ENCODE assay signal across 1 cellular context in the genomic region with DNA sequence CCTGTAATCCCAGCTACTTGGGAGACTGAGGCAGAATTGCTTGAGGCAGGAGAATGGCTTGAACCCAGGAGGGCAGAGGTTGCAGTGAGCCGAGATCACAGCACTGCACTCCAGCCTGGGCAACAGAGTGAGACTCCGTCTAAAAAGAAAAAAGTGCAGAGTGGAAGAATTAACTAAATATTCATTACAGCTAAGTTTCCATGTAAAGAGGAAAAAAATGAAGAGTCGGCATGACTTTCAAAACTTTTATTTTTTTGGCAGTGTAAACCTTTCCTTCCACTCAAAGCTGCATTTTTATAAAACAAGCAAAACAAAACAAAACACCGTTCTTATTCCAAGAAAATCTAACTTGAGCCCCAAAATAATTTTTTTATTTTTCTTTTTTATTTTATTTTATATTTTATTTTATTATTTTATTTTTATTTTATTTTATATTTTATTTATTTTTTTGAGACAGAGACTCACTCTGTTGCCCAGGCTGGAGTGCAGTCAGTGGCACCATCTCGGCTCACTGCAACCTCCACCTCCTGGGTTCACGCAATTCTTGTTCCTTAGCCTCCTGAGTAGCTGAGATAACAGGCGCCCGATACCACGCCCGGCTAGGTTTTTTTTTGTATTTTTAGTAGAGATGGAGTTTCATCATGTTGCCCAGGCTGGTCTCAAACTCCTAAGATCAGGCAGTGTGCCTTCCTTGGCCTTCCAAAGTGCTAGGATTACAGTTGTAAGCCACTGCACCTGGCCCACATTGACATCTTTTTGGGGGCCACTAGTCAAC.
TF ChIP-seq lines count a peak whose summit lies in the region.

No MANE protein-coding gene starts in this region.

TF ChIP-seq in K562, 482 proteins besides CTCF, POLR2A, EP300 and RAD21 (continued from another document):
- TF ChIP-seq, protein P1, sequence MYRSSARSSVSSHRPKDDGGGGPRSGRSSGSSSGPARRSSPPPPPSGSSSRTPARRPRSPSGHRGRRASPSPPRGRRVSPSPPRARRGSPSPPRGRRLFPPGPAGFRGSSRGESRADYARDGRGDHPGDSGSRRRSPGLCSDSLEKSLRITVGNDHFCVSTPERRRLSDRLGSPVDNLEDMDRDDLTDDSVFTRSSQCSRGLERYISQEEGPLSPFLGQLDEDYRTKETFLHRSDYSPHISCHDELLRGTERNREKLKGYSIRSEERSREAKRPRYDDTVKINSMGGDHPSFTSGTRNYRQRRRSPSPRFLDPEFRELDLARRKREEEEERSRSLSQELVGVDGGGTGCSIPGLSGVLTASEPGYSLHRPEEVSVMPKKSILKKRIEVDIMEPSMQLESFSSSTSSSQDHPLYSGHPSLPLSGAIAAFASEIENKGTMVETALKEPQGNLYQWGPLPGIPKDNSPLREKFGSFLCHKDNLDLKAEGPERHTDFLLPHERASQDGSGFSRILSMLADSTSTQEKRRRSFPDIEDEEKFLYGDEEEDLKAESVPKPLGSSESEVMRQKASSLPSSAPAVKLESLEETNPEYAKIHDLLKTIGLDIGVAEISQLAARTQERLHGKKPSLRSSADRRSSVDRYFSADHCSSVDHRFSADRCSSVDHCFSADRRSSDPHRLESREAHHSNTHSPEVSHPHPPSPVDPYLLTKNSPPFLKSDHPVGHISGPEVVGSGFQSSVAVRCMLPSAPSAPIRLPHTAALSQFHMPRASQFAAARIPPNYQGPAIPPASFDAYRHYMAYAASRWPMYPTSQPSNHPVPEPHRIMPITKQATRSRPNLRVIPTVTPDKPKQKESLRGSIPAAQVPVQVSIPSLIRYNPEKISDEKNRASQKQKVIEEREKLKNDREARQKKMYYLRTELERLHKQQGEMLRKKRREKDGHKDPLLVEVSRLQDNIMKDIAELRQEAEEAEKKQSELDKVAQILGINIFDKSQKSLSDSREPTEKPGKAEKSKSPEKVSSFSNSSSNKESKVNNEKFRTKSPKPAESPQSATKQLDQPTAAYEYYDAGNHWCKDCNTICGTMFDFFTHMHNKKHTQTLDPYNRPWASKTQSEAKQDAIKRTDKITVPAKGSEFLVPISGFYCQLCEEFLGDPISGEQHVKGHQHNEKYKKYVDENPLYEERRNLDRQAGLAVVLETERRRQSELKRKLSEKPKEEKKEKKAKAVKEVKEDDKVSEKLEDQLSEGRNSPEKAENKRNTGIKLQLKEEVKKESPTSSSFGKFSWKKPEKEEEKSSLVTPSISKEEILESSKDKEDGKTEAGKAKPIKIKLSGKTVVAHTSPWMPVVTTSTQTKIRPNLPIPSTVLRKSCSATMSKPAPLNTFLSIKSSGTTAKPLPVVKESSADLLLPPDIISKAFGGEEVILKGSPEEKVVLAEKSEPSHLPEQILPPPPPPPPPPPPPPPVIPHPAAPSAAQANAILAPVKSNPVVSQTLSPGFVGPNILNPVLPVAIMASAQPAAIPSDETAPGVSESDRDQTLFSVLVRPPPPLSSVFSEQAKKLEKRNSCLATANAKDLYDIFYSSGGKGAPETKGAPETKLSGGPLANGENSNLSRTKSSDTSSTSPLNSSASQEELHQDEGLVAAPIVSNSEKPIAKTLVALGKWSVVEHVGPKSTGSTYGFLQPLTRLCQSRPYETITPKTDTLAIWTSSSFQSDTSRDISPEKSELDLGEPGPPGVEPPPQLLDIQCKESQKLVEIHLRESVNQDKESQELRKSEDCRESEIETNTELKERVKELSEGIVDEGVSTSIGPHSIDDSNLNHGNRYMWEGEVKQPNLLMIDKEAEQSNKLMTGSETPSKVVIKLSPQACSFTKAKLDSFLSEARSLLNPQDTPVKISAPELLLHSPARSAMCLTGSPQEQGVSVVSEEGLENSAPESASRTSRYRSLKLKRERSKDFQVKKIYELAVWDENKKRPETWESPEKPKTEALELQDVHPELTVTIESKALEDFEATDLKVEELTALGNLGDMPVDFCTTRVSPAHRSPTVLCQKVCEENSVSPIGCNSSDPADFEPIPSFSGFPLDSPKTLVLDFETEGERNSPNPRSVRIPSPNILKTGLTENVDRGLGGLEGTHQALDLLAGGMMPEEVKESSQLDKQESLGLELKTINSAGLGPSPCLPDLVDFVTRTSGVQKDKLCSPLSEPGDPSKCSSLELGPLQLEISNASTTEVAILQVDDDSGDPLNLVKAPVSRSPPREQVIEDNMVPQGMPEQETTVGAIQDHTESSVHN (IDR thresholded peaks at IDR 0.05; ENCODE audit: borderline replicate concordance in 1 of 2, low read depth in 1 of 2), result no peak
- no peak for TF ChIP-seq ZKSCAN1 (IDR thresholded peaks at IDR 0.05; ENCODE audit: low read depth, low read length)
- no peak for TF ChIP-seq FOXK2 (conservative IDR thresholded peaks at IDR 0.05 in 1 of 2, IDR thresholded peaks at IDR 0.05 in 1 of 2; ENCODE audit: low read depth in 2 of 2)
- no peak for TF ChIP-seq ERF (CRISPR knock-in tag; IDR thresholded peaks at IDR 0.05)
- TF ChIP-seq MTA1 (IDR thresholded peaks at IDR 0.05; ENCODE audit: borderline replicate concordance), result no peak
- no peak for TF ChIP-seq LCOR (CRISPR knock-in tag; IDR thresholded peaks at IDR 0.05)
- no peak for TF ChIP-seq ZBTB8A (IDR thresholded peaks at IDR 0.05; ENCODE audit: partially characterized antibody)
- TF ChIP-seq ZNF121 (CRISPR knock-in tag; conservative IDR thresholded peaks at IDR 0.05), result no peak
- TF ChIP-seq ZNF384 (IDR thresholded peaks at IDR 0.05; ENCODE audit: low read depth, low read length), result peak; percentile 31
- TF ChIP-seq ZNF316 (IDR thresholded peaks at IDR 0.05), result peak; percentile 60
- TF ChIP-seq, protein P2, sequence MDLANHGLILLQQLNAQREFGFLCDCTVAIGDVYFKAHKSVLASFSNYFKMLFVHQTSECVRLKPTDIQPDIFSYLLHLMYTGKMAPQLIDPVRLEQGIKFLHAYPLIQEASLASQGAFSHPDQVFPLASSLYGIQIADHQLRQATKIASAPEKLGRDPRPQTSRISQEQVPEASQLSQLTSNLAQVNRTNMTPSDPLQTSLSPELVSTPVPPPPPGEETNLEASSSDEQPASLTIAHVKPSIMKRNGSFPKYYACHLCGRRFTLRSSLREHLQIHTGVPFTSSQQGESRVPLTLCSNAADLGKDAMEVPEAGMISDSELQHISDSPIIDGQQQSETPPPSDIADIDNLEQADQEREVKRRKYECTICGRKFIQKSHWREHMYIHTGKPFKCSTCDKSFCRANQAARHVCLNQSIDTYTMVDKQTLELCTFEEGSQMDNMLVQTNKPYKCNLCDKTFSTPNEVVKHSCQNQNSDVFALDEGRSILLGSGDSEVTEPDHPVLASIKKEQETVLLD (IDR thresholded peaks at IDR 0.05), result 0 out of 2 replicates have a peak, but pooled peaks have one; percentile 24
- TF ChIP-seq CBFA2T3 (IDR thresholded peaks at IDR 0.05), result peak; percentile 51
- TF ChIP-seq SNRNP70 (optimal IDR thresholded peaks at IDR 0.05; ENCODE audit: low read depth, low read length), result no peak
- TF ChIP-seq, protein P3, sequence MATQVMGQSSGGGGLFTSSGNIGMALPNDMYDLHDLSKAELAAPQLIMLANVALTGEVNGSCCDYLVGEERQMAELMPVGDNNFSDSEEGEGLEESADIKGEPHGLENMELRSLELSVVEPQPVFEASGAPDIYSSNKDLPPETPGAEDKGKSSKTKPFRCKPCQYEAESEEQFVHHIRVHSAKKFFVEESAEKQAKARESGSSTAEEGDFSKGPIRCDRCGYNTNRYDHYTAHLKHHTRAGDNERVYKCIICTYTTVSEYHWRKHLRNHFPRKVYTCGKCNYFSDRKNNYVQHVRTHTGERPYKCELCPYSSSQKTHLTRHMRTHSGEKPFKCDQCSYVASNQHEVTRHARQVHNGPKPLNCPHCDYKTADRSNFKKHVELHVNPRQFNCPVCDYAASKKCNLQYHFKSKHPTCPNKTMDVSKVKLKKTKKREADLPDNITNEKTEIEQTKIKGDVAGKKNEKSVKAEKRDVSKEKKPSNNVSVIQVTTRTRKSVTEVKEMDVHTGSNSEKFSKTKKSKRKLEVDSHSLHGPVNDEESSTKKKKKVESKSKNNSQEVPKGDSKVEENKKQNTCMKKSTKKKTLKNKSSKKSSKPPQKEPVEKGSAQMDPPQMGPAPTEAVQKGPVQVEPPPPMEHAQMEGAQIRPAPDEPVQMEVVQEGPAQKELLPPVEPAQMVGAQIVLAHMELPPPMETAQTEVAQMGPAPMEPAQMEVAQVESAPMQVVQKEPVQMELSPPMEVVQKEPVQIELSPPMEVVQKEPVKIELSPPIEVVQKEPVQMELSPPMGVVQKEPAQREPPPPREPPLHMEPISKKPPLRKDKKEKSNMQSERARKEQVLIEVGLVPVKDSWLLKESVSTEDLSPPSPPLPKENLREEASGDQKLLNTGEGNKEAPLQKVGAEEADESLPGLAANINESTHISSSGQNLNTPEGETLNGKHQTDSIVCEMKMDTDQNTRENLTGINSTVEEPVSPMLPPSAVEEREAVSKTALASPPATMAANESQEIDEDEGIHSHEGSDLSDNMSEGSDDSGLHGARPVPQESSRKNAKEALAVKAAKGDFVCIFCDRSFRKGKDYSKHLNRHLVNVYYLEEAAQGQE (CRISPR knock-in tag; IDR thresholded peaks at IDR 0.05; ENCODE audit: low read depth), result no peak
